In genomic region chr1:27556781-27557595, GRCh38 we compare ENCODE assay signal across 8 cellular contexts. TPM values are rescaled to one million over a fixed set of nuclear protein-coding genes. Genes with fewer than 3 reads are reported as not detected.
DNase-seq lines count a peak whose midpoint lies in the region; TF ChIP-seq lines count a peak whose summit lies in the region.

No MANE protein-coding gene starts in this region.

- no peaks in the 10 kb centered on the region for H3K36me3 ChIP-seq in GM23248 (ENCODE audit: low read depth)

- H3K4me1 ChIP-seq in GM23248 (ENCODE audit: insufficient read depth), result peaks cover 23% of the 10 kb centered on the region

- no peak overlapping the region for H2AFZ ChIP-seq in GM23248

- in situ Hi-C loops in GM23248 (cut with MboI), result no loop called here

- WGBS in GM23248 (ENCODE audit: low coverage in 1 of 2, low lambda C conversion rate in 2 of 2, missing lambda C conversion rate in 2 of 2), 2 experiments, result 3% methylated on average over 2 to 19 of the region's 19 CpGs

- no peaks in the 10 kb centered on the region for H4K20me1 ChIP-seq in GM23248 (ENCODE audit: insufficient read depth)

- H3K9ac ChIP-seq in GM23248, result no peak overlapping the region; the same call in 1 of the 2 replicates

- H3K27me3 ChIP-seq in GM23248 (replicated peaks; ENCODE audit: insufficient read depth), result no peaks in the 10 kb centered on the region

- peak; percentile 94 for DNase-seq in AG20443 (ENCODE audit: low spot score)
- peak; percentile 98 for DNase-seq in GM23248
- peak; percentile 74 to 83 for DNase-seq in NOMO-1 (lab: John Stamatoyannopoulos, UW; ENCODE audit: unreplicated experiment in 2 of 2)
- DNase-seq in activated CD8-positive, alpha-beta memory T cell treated with anti-CD3 and anti-CD28 coated beads, Interleukin-2, amount 50 U/mL, for 24 hours (ENCODE audit: extremely low read depth), result peak; percentile 62
- peak; percentile 97 for DNase-seq in epithelial cell of esophagus (ENCODE audit: low read depth)
- DNase-seq in midbrain (lab: John Stamatoyannopoulos, UW), result peak; percentile 67
- DNase-seq in stimulated activated CD8-positive, alpha-beta memory T cell treated with anti-CD3 and anti-CD28 coated beads, Interleukin-15, amount 100 ng/mL, for 48 hours (ENCODE audit: low read depth in 2 of 2), result peak; percentile 52 to 54
- no peak for DNase-seq in NCI-H524 treated with DMSO at 0.1 percent for 48 hours (lab: John Stamatoyannopoulos, UW)

- H3K27ac ChIP-seq in GM23248, result peak overlapping the region; percentile 56

- peak; percentile 83 for TF ChIP-seq CTCF in epithelial cell of esophagus (IDR thresholded peaks at IDR 0.05; ENCODE audit: insufficient read depth, low read depth, low read length, missing control alignments)

- H3F3A ChIP-seq in GM23248 (ENCODE audit: insufficient read depth), result peaks cover 22% of the 10 kb centered on the region

- no peaks in the 10 kb centered on the region for H3K9me2 ChIP-seq in GM23248 (ENCODE audit: insufficient read depth)

- H3K4me2 ChIP-seq in GM23248 (ENCODE audit: unreplicated experiment), result peak overlapping the region; percentile 63

- H3K4me3 ChIP-seq in GM23248 (peak overlapping the region; percentile 50), epithelial cell of esophagus (ENCODE audit: low read length) (no peak overlapping the region)

- H3K79me2 ChIP-seq in GM23248 (ENCODE audit: insufficient read depth), result peaks cover 58% of the 10 kb centered on the region

- no peaks in the 10 kb centered on the region for H3K9me3 ChIP-seq in GM23248 (ENCODE audit: low read depth)

RNA-seq across cellular contexts. Expression of gene AHDC1, which starts 47.0 kb away (rescaled TPM):
- 5.3 and 5.8 TPM in 2 replicates for total RNA-seq in GM23248 (2014; rRNA removed; shearing (Covaris generic))
- 3.9 and 4.5 TPM in 2 replicates for polyA plus RNA-seq in GM23248 (2016; fragmentation: Nextera tagmentation; extraction: Ambion mirVana)
